ENCODE assay signal across 1 cellular context in the genomic region with DNA sequence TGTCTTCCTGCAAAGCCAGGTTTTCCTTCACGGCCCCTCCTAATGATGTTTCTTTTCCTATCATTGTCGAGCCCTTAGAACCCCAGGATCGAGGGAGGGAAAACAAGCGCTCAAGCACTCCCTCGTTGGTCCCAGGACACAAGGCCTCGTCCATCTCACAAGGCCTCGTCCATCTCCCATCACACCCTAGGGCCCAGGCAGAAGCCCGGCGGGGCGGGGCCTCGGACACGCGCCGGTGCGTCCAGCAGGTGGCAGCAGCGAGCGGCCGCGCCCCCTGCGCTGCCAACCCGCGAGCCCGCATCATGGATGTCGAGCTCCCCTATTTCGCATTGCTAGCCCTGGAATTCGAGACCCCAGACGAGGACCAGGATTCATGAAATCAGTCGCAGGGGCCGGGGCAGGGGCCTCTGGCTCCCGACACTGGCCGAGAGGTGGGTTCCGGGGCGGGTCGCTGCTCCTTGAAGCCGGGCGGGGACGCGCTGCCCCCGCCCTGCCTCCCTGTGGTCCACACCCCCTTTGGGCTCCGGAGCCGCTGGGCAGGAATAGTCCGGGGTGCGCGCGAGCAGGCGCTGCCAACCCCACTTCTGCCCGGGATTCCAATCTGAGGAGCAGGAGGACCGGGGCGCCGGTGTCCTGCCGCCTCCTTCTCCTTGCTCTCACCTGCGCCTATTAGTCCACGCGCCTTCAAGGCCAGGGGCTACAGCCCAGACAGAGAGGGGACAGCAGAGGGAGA.
TF ChIP-seq lines count a peak whose summit lies in the region.

TSS of gene ABLIM3 (plus strand) at position 270 of the 733 bp plus-strand sequence. CDS start 603 bp downstream, outside the sequence.

TF ChIP-seq in HepG2, 621 proteins besides CTCF, POLR2A, EP300 and RAD21 (continued from another document):
- TF ChIP-seq, protein P1, sequence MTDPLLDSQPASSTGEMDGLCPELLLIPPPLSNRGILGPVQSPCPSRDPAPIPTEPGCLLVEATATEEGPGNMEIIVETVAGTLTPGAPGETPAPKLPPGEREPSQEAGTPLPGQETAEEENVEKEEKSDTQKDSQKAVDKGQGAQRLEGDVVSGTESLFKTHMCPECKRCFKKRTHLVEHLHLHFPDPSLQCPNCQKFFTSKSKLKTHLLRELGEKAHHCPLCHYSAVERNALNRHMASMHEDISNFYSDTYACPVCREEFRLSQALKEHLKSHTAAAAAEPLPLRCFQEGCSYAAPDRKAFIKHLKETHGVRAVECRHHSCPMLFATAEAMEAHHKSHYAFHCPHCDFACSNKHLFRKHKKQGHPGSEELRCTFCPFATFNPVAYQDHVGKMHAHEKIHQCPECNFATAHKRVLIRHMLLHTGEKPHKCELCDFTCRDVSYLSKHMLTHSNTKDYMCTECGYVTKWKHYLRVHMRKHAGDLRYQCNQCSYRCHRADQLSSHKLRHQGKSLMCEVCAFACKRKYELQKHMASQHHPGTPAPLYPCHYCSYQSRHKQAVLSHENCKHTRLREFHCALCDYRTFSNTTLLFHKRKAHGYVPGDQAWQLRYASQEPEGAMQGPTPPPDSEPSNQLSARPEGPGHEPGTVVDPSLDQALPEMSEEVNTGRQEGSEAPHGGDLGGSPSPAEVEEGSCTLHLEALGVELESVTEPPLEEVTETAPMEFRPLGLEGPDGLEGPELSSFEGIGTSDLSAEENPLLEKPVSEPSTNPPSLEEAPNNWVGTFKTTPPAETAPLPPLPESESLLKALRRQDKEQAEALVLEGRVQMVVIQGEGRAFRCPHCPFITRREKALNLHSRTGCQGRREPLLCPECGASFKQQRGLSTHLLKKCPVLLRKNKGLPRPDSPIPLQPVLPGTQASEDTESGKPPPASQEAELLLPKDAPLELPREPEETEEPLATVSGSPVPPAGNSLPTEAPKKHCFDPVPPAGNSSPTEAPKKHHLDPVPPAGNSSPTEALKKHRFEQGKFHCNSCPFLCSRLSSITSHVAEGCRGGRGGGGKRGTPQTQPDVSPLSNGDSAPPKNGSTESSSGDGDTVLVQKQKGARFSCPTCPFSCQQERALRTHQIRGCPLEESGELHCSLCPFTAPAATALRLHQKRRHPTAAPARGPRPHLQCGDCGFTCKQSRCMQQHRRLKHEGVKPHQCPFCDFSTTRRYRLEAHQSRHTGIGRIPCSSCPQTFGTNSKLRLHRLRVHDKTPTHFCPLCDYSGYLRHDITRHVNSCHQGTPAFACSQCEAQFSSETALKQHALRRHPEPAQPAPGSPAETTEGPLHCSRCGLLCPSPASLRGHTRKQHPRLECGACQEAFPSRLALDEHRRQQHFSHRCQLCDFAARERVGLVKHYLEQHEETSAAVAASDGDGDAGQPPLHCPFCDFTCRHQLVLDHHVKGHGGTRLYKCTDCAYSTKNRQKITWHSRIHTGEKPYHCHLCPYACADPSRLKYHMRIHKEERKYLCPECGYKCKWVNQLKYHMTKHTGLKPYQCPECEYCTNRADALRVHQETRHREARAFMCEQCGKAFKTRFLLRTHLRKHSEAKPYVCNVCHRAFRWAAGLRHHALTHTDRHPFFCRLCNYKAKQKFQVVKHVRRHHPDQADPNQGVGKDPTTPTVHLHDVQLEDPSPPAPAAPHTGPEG (CRISPR knock-in tag; IDR thresholded peaks at IDR 0.05), result 0 out of 2 replicates have a peak, but pooled peaks have one; percentile 32
- TF ChIP-seq, protein P2, sequence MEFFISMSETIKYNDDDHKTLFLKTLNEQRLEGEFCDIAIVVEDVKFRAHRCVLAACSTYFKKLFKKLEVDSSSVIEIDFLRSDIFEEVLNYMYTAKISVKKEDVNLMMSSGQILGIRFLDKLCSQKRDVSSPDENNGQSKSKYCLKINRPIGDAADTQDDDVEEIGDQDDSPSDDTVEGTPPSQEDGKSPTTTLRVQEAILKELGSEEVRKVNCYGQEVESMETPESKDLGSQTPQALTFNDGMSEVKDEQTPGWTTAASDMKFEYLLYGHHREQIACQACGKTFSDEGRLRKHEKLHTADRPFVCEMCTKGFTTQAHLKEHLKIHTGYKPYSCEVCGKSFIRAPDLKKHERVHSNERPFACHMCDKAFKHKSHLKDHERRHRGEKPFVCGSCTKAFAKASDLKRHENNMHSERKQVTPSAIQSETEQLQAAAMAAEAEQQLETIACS (CRISPR knock-in tag; IDR thresholded peaks at IDR 0.05), result peak; percentile 74
- TF ChIP-seq HOXA3 (CRISPR knock-in tag; IDR thresholded peaks at IDR 0.05), result peak; percentile 68
- TF ChIP-seq RBFOX2 (IDR thresholded peaks at IDR 0.05; ENCODE audit: low read depth, low read length), result peak; percentile 51; the same call in 1 of the 2 replicates
- no peak for TF ChIP-seq ZNF770 (CRISPR knock-in tag; IDR thresholded peaks at IDR 0.05)
- TF ChIP-seq ZNF263 (CRISPR knock-in tag; IDR thresholded peaks at IDR 0.05), result peak; percentile 46; the same call in 1 of the 2 replicates
- TF ChIP-seq ZSCAN20 (CRISPR knock-in tag; IDR thresholded peaks at IDR 0.05; ENCODE audit: borderline replicate concordance), result peak; percentile 50; the same call in 1 of the 2 replicates
- TF ChIP-seq MAFF (IDR thresholded peaks at IDR 0.05; ENCODE audit: low read depth, low read length), result no peak
- no peak for TF ChIP-seq MTF1 (CRISPR knock-in tag; IDR thresholded peaks at IDR 0.05)
- TF ChIP-seq KDM3A (CRISPR knock-in tag; IDR thresholded peaks at IDR 0.05; ENCODE audit: low read depth), result peak; percentile 73; the same call in 1 of the 2 replicates
- TF ChIP-seq ZFP90 (CRISPR knock-in tag; IDR thresholded peaks at IDR 0.05; ENCODE audit: borderline replicate concordance), result no peak
- no peak for TF ChIP-seq HES4 (CRISPR knock-in tag; IDR thresholded peaks at IDR 0.05; ENCODE audit: borderline replicate concordance)
- TF ChIP-seq PAWR (CRISPR knock-in tag; IDR thresholded peaks at IDR 0.05; ENCODE audit: borderline replicate concordance), result no peak
- TF ChIP-seq, protein P3, sequence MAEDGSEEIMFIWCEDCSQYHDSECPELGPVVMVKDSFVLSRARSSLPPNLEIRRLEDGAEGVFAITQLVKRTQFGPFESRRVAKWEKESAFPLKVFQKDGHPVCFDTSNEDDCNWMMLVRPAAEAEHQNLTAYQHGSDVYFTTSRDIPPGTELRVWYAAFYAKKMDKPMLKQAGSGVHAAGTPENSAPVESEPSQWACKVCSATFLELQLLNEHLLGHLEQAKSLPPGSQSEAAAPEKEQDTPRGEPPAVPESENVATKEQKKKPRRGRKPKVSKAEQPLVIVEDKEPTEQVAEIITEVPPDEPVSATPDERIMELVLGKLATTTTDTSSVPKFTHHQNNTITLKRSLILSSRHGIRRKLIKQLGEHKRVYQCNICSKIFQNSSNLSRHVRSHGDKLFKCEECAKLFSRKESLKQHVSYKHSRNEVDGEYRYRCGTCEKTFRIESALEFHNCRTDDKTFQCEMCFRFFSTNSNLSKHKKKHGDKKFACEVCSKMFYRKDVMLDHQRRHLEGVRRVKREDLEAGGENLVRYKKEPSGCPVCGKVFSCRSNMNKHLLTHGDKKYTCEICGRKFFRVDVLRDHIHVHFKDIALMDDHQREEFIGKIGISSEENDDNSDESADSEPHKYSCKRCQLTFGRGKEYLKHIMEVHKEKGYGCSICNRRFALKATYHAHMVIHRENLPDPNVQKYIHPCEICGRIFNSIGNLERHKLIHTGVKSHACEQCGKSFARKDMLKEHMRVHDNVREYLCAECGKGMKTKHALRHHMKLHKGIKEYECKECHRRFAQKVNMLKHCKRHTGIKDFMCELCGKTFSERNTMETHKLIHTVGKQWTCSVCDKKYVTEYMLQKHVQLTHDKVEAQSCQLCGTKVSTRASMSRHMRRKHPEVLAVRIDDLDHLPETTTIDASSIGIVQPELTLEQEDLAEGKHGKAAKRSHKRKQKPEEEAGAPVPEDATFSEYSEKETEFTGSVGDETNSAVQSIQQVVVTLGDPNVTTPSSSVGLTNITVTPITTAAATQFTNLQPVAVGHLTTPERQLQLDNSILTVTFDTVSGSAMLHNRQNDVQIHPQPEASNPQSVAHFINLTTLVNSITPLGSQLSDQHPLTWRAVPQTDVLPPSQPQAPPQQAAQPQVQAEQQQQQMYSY (CRISPR knock-in tag; IDR thresholded peaks at IDR 0.05), result no peak
- 0 out of 2 replicates have a peak, but pooled peaks have one; percentile 32 for TF ChIP-seq ISL2 (CRISPR knock-in tag; IDR thresholded peaks at IDR 0.05)
- TF ChIP-seq IRX3 (CRISPR knock-in tag; IDR thresholded peaks at IDR 0.05; ENCODE audit: borderline replicate concordance, low read depth), result 0 out of 2 replicates have a peak, but pooled peaks have one; percentile 34
- 0 out of 2 replicates have a peak, but pooled peaks have one; percentile 32 for TF ChIP-seq FOXC1 (CRISPR knock-in tag; IDR thresholded peaks at IDR 0.05; ENCODE audit: borderline replicate concordance)
- TF ChIP-seq ZNF773 (CRISPR knock-in tag; IDR thresholded peaks at IDR 0.05; ENCODE audit: borderline replicate concordance), result 0 out of 2 replicates have a peak, but pooled peaks have one; percentile 48
- peak; percentile 20; the same call in 1 of the 2 replicates for TF ChIP-seq E2F2 (CRISPR knock-in tag; IDR thresholded peaks at IDR 0.05; ENCODE audit: borderline replicate concordance)
- peak; percentile 46 for TF ChIP-seq ZNF883 (CRISPR knock-in tag; IDR thresholded peaks at IDR 0.05; ENCODE audit: not compliant biosample characterization)
- TF ChIP-seq KLF16 (CRISPR knock-in tag; IDR thresholded peaks at IDR 0.05), result peak in 1 of 2 experiments; percentile 86; a peak in 2 of 4 replicates
- TF ChIP-seq ZNF687 (CRISPR knock-in tag; IDR thresholded peaks at IDR 0.05), result peak; percentile 92
- peak; percentile 70 for TF ChIP-seq MIER2 (CRISPR knock-in tag; IDR thresholded peaks at IDR 0.05)
- TF ChIP-seq, protein P4, sequence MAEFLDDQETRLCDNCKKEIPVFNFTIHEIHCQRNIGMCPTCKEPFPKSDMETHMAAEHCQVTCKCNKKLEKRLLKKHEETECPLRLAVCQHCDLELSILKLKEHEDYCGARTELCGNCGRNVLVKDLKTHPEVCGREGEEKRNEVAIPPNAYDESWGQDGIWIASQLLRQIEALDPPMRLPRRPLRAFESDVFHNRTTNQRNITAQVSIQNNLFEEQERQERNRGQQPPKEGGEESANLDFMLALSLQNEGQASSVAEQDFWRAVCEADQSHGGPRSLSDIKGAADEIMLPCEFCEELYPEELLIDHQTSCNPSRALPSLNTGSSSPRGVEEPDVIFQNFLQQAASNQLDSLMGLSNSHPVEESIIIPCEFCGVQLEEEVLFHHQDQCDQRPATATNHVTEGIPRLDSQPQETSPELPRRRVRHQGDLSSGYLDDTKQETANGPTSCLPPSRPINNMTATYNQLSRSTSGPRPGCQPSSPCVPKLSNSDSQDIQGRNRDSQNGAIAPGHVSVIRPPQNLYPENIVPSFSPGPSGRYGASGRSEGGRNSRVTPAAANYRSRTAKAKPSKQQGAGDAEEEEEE (CRISPR knock-in tag; IDR thresholded peaks at IDR 0.05; ENCODE audit: borderline replicate concordance), result no peak
- TF ChIP-seq SP1 (IDR thresholded peaks at IDR 0.05), result no peak
- TF ChIP-seq SP1 (CRISPR knock-in tag; IDR thresholded peaks at IDR 0.05), result peak; percentile 89
TF ChIP-seq in HepG2: peak in this region for 155.
